30 cellular contexts compared by ENCODE assay signal in genomic region chr3:171812811-171813210, GRCh38. TPM values are rescaled to one million over a fixed set of nuclear protein-coding genes. Genes with fewer than 3 reads are reported as not detected.
DNase-seq lines count a peak whose midpoint lies in the region; ATAC-seq, FAIRE-seq and TF ChIP-seq lines count a peak whose summit lies in the region.
"Had no signal": no experiment of that assay in that cellular context is flagged by ENCODE, and none has a peak within 500 bp of the region (broad histone marks: within the 10 kb centered on the region; RNA-seq: fewer than 3 reads in every experiment).

No MANE protein-coding gene starts in this region.

- no peak overlapping the region for H3K4me2 ChIP-seq in OCI-LY7 (ENCODE audit: low read length)

- H3K79me2 ChIP-seq in OCI-LY7 (ENCODE audit: insufficient read depth, low read depth, low read length), result no peaks in the 10 kb centered on the region

- WGBS in pancreas, 2 donors, result 83 to 96% methylated on average over 2 of the region's 2 CpGs

- H3K4me3 ChIP-seq in RWPE2 (ENCODE audit: severe bottlenecking) (no peak overlapping the region), pancreas (no peak overlapping the region), OCI-LY7 (ENCODE audit: low read depth, low read length, poor library complexity, severe bottlenecking) (no peak overlapping the region)
- H3K4me3 ChIP-seq: body of pancreas, spleen had no signal

- intact Hi-C loops in pancreas (cut with DNase I), result no loop called here
- intact Hi-C loops in OCI-LY7 (cut with micrococcal nuclease; ENCODE audit: unreplicated experiment), result no loop called here

- no peaks in the 10 kb centered on the region for H3K9me3 ChIP-seq in RWPE2 (ENCODE audit: severe bottlenecking)
- H3K9me3 ChIP-seq in pancreas, result no peaks in the 10 kb centered on the region
- no peaks in the 10 kb centered on the region for H3K9me3 ChIP-seq in OCI-LY7 (ENCODE audit: low read length)
- H3K9me3 ChIP-seq: body of pancreas, spleen had no signal

- H3K27me3 ChIP-seq in RWPE2 (ENCODE audit: insufficient read depth, poor library complexity, severe bottlenecking), result no peaks in the 10 kb centered on the region
- H3K27me3 ChIP-seq in pancreas, result no peaks in the 10 kb centered on the region
- H3K27me3 ChIP-seq: body of pancreas had no signal

- BruUV-seq in OCI-LY7 (replicated peaks; lab: Mats Ljungman, UMichigan), result no TSS peak

- FAIRE-seq in G401.6 (lab: Jason Lieb, UNC), result peak; percentile 44
- FAIRE-seq in pancreas (lab: Jason Lieb, UNC), result peak; percentile 13

- H4K20me1 ChIP-seq in OCI-LY7 (ENCODE audit: insufficient read depth, low read length), result no peaks in the 10 kb centered on the region

- no peak for DNase-seq in RWPE2 (ENCODE audit: low spot score)
- no peak for DNase-seq in epithelial cell of prostate (ENCODE audit: low read depth, low spot score)
- no peak for DNase-seq in pancreas
- no peak for DNase-seq in OCI-LY7 (ENCODE audit: low spot score)
- DNase-seq in iPS-NIHi11 (ENCODE audit: low spot score), result no peak
- no peak for DNase-seq in ecto neural progenitor cell (ENCODE audit: low spot score)
- DNase-seq: activated CD4-positive, alpha-beta T cell treated with anti-CD3 and anti-CD28 coated beads, Interleukin-2, amount 10 ng/mL, durations not matched to agents 7 days and 5 days; activated T-cell treated with anti-CD3 and anti-CD28 coated beads, Interleukin-2, amount 50 U/mL, for 4 hours; body of pancreas; DND-41; effector memory CD8-positive, alpha-beta T cell; hypothalamus; Kasumi-1; left ventricle myocardium superior; MV-4-11; NCI-H146; retina; SHP77; spleen; stimulated activated CD4-positive, alpha-beta T cell treated with anti-CD3 and anti-CD28 coated beads, Interleukin-2, amount 100 ng/mL, for 48 hours; T1000; trophoblast cell had no signal

- CTCF ChIA-PET in OCI-LY7 (lab: Charles Lee; ENCODE audit: unreplicated experiment), result no interaction called here

- no peaks in the 10 kb centered on the region for H3K9me2 ChIP-seq in OCI-LY7 (ENCODE audit: insufficient read depth, low read length)

- H3K27ac ChIP-seq in RWPE2 (ENCODE audit: poor library complexity, severe bottlenecking) (peak overlapping the region; percentile 89), epithelial cell of prostate (peak overlapping the region; percentile 96), pancreas (no peak overlapping the region), OCI-LY7 (ENCODE audit: low read depth, low read length, poor library complexity, severe bottlenecking) (no peak overlapping the region)
- H3K27ac ChIP-seq: C4-2B had no signal

- no peaks in the 10 kb centered on the region for H3K36me3 ChIP-seq in RWPE2 (ENCODE audit: low read depth)
- H3K36me3 ChIP-seq in pancreas, result no peaks in the 10 kb centered on the region
- no peaks in the 10 kb centered on the region for H3K36me3 ChIP-seq in OCI-LY7 (ENCODE audit: insufficient read depth, low read length)
- H3K36me3 ChIP-seq: spleen had no signal

- no peak overlapping the region for H2AFZ ChIP-seq in OCI-LY7 (ENCODE audit: low read length)

- TF ChIP-seq CTCF in RWPE2 (IDR thresholded peaks at IDR 0.05; ENCODE audit: poor library complexity, severe bottlenecking) (no peak), pancreas (IDR thresholded peaks at IDR 0.05) (no peak), OCI-LY7 (conservative IDR thresholded peaks at IDR 0.05; ENCODE audit: low read length) (no peak)

- ATAC-seq in RWPE2 (ENCODE audit: low read depth), result no peak
- no peak for ATAC-seq in pancreas
- ATAC-seq: activated T-cell treated with anti-CD3 and anti-CD28 coated beads, Interleukin-2, amount 50 U/mL, for 4 hours; body of pancreas; effector memory CD8-positive, alpha-beta T cell; esophagus mucosa; left ventricle myocardium superior; natural killer cell treated with Interleukin-12 subunit alpha and Interleukin-12 subunit beta and Interleukin-15 and Interleukin-18, amount 100 ng/mL, for 72 hours had no signal

- POLR2A ChIA-PET in OCI-LY7 (lab: Charles Lee), result interaction anchor here (0.7 to 1.0 kb wide), 2 partner anchors 18 to 773 kb away, joined by 3 read pairs; no protein-coding TSS in a partner anchor

- H3K4me1 ChIP-seq in RWPE2 (ENCODE audit: insufficient read depth, poor library complexity, severe bottlenecking) (peaks cover 26% of the 10 kb centered on the region), pancreas (peaks cover 0 to 17% (median 8%) of the 10 kb centered on the region in 3 donors), OCI-LY7 (ENCODE audit: insufficient read depth, low read length, poor library complexity, severe bottlenecking) (no peaks in the 10 kb centered on the region)

RNA-seq across cellular contexts. Expression of gene PLD1, which starts 2.5 kb away (rescaled TPM):
- total RNA-seq in pancreas (10 to 100 TPM; 25.2 to 62.1 (median 38.6) TPM), OCI-LY7 (2022) (not detected in 2 replicates)
- polyA plus RNA-seq in pancreas, result 10 to 100 TPM; 14.7 to 29.3 TPM
- total RNA-seq in OCI-LY7 (2014; rRNA removed; shearing (Covaris generic)), result not detected in 2 replicates

RNA-seq across cellular contexts. Expression of gene TMEM212, which starts 30.3 kb away (rescaled TPM):
- total RNA-seq in pancreas (not detected), OCI-LY7 (2022) (not detected in 2 replicates)
- not detected for polyA plus RNA-seq in pancreas
- total RNA-seq in OCI-LY7 (2014; rRNA removed; shearing (Covaris generic)), result not detected in 2 replicates
- total RNA-seq: activated CD4-positive, alpha-beta T cell treated with anti-CD3 and anti-CD28 coated beads, Interleukin-2, amount 10 ng/mL, durations not matched to agents 7 days and 5 days; activated T-cell treated with anti-CD3 and anti-CD28 coated beads, Interleukin-2, amount 50 U/mL, for 4 hours; body of pancreas; cerebellum; esophagus mucosa; left ventricle myocardium superior; natural killer cell treated with Interleukin-12 subunit alpha and Interleukin-12 subunit beta and Interleukin-15 and Interleukin-18, amount 100 ng/mL, for 72 hours; NCI-H460; osteocyte; spleen had no signal
- polyA plus RNA-seq: adipose tissue, spleen had no signal

Comparison
In these comparisons a context has a peak if more than half of its experiments do, and no peak if none do; other contexts are left out.
1. H3K27ac ChIP-seq: peak in RWPE2 (single experiment) and epithelial cell of prostate (single experiment); none in pancreas (0 of 4) and OCI-LY7 (single experiment).
2. RNA of gene PLD1, which starts 2.5 kb away (total RNA-seq): 25.2 to 62.1 TPM in pancreas; not detected in OCI-LY7; every median in the first group is over 10 times any median in the second.